11 cellular contexts compared by ENCODE assay signal in the genomic region with DNA sequence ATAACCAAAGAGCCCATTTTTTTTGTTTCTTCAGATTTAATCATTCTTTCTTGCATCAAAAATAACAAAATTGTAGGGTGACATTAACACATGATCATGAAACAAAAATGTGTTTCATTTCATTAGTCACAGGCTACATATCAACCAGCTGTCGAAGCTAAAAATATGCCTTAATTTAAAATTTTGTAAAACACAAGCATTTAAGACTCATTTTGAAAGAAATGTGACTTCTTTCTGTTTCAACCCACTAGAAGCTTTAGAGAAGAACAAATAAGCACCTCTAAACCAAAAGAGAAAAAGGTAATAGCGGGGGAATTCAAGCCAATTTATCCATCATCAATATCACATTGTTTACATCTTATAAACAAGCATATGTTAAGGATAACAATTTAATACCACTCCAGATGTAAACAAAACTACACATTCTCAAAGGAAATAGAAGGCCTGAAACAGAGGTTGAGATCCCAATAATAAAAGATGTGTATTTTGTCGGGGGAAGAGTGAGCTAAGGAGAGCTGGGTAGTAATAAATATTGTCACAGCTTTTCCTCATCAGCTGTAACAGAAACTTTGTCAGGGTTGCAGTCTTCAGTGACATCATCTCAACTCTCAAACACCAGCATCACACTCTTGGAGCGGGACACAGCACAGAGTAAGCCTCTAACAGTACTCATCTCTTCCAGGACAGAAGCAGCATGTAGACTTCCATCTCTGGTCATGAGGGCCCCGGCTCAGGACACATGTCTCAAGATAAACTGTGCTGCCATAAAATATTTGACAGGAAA. TPM values are rescaled to one million over a fixed set of nuclear protein-coding genes. Genes with fewer than 3 reads are reported as not detected.
A peak's percentile ranks its signal among the peaks of the same experiment; 100 is the strongest.
DNase-seq lines count a peak whose midpoint lies in the region; ATAC-seq and TF ChIP-seq lines count a peak whose summit lies in the region.
"Had no signal": no experiment of that assay in that cellular context is flagged by ENCODE, and none has a peak within 500 bp of the region (broad histone marks: within the 10 kb centered on the region; RNA-seq: fewer than 3 reads in every experiment).

No MANE protein-coding gene starts in this region.

- peaks cover 6% of the 10 kb centered on the region for H3K36me3 Mint-ChIP-seq in chondrocyte (ENCODE audit: low read depth)
- H3K36me3 Mint-ChIP-seq in CD14-positive monocyte, result peaks cover 41 to 43% of the 10 kb centered on the region in 2 donors

- H3K4me1 Mint-ChIP-seq in chondrocyte (ENCODE audit: low read depth) (peaks cover 15% of the 10 kb centered on the region), CD14-positive monocyte (no peaks in the 10 kb centered on the region)

- no peak overlapping the region for H3K4me3 Mint-ChIP-seq in chondrocyte (ENCODE audit: unreplicated experiment)
- H3K4me3 Mint-ChIP-seq in CD14-positive monocyte, result no peak overlapping the region
- H3K4me3 Mint-ChIP-seq: CD4-positive, CD25-positive, alpha-beta regulatory T cell had no signal

- H3K27me3 Mint-ChIP-seq in chondrocyte (ENCODE audit: low read depth) (no peaks in the 10 kb centered on the region), CD14-positive monocyte (ENCODE audit: low read depth in 3 of 3) (no peaks in the 10 kb centered on the region)
- H3K27me3 Mint-ChIP-seq: CD4-positive, CD25-positive, alpha-beta regulatory T cell had no signal

- no peaks in the 10 kb centered on the region for H3K9me3 Mint-ChIP-seq in chondrocyte (ENCODE audit: low read depth)
- H3K9me3 Mint-ChIP-seq in CD14-positive monocyte, result no peaks in the 10 kb centered on the region
- H3K9me3 Mint-ChIP-seq: CD4-positive, CD25-positive, alpha-beta regulatory T cell had no signal

- DNase-seq in GM13977 (ENCODE audit: low spot score), result peak; percentile 58
- no peak for DNase-seq in chondrocyte (ENCODE audit: low spot score)
- no peak for DNase-seq in CD14-positive monocyte (ENCODE audit: low spot score)
- no peak for DNase-seq in NCI-H1417 (lab: John Stamatoyannopoulos, UW)
- no peak for DNase-seq in DMS79 treated with DMSO at 0.1 percent for 48 hours (lab: John Stamatoyannopoulos, UW)
- DNase-seq: NCI-H1694, PC-9 had no signal

- peak overlapping the region; percentile 52 for H3K27ac Mint-ChIP-seq in chondrocyte (ENCODE audit: unreplicated experiment)
- H3K27ac Mint-ChIP-seq in CD14-positive monocyte, result no peak overlapping the region
- H3K27ac Mint-ChIP-seq: CD4-positive, CD25-positive, alpha-beta regulatory T cell had no signal

- in situ Hi-C loops in GM13977 (cut with MboI; ENCODE audit: low pct_unique_long_range_greater_than_20kb, low sequenced_read_pairs, unreplicated experiment), result no loop called here

- TF ChIP-seq CTCF in GM13977 (IDR thresholded peaks at IDR 0.05; ENCODE audit: extremely low read depth, insufficient read depth, missing control alignments) (no peak), chondrocyte (IDR thresholded peaks at IDR 0.05) (no peak), CD14-positive monocyte (IDR thresholded peaks at IDR 0.05) (no peak)

- ATAC-seq in GM19452 (IDR thresholded peaks at IDR 0.05; ENCODE audit: unreplicated experiment) (peak; percentile 85), HG03045 (IDR thresholded peaks at IDR 0.05; ENCODE audit: unreplicated experiment) (peak; percentile 39), GM19324 (IDR thresholded peaks at IDR 0.05; ENCODE audit: low FRiP score, unreplicated experiment) (no peak)

- intact Hi-C loops in CD14-positive monocyte (cut with micrococcal nuclease), result no loop called here

RNA-seq across cellular contexts. Expression of gene ALG9, which starts 42.0 kb away (rescaled TPM):
- 28.9 to 34.5 TPM (median 29.8 TPM) in 3 replicates for total RNA-seq in chondrocyte
- polyA plus RNA-seq in CD14-positive monocyte, result 1 to 10 TPM; 7.4 to 7.8 TPM

RNA-seq across cellular contexts. Expression of gene FDXACB1, which starts 49.6 kb away (rescaled TPM):
- total RNA-seq in chondrocyte, result 1.3 to 2.5 TPM (median 1.6 TPM) in 3 replicates
- polyA plus RNA-seq in CD14-positive monocyte, result 1 to 10 TPM; 1.9 to 2.3 TPM

RNA-seq across cellular contexts. Expression of gene CFAP68, which starts 50.0 kb away (rescaled TPM):
- total RNA-seq in chondrocyte, result 10.2 to 12.7 TPM (median 11.3 TPM) in 3 replicates
- 1 to 10 TPM; 5.0 to 5.3 TPM for polyA plus RNA-seq in CD14-positive monocyte
